ENCODE assay signal across 8 cellular contexts in genomic region chr22:39520054-39520873, GRCh38. TPM values are rescaled to one million over a fixed set of nuclear protein-coding genes. Genes with fewer than 3 reads are reported as not detected.
A peak's percentile ranks its signal among the peaks of the same experiment; 100 is the strongest.
DNase-seq lines count a peak whose midpoint lies in the region; ATAC-seq and TF ChIP-seq lines count a peak whose summit lies in the region.

ATF4 (plus strand) TSS chr22:39520562; CDS start chr22:39521446, 884 bp downstream.

- peak within 1 kb of the TSS; percentile 80 for H3K27ac ChIP-seq in CD8-positive, alpha-beta memory T cell (ENCODE audit: low read depth, low read length)
- peak within 1 kb of the TSS; percentile 99 to 100 for H3K27ac ChIP-seq in lung (ENCODE audit: low read depth in 1 of 2, low read length in 1 of 2)

- no peaks in the 10 kb centered on the region for H3K9me3 ChIP-seq in CD8-positive, alpha-beta memory T cell (ENCODE audit: low read length)
- no peaks in the 10 kb centered on the region for H3K9me3 ChIP-seq in lung (ENCODE audit: control insufficient read depth in 2 of 2, insufficient read depth in 1 of 2, low read length in 1 of 2)

- H3K4me3 Mint-ChIP-seq in CD8-positive, alpha-beta memory T cell, result peak within 1 kb of the TSS; percentile 89 to 99 (median 96)

- no peaks in the 10 kb centered on the region for H3K27me3 ChIP-seq in CD8-positive, alpha-beta memory T cell (ENCODE audit: insufficient read depth, low read length, poor library complexity, severe bottlenecking)
- no peaks in the 10 kb centered on the region for H3K27me3 ChIP-seq in lung (ENCODE audit: control insufficient read depth, insufficient read depth)

- POLR2A ChIA-PET in CD8-positive, alpha-beta memory T cell (lab: Charles Lee), result interaction anchor here (0.5 to 2.2 kb wide), 23 partner anchors 8 to 1268 kb away, joined by 3 to 33 read pairs (median 4); partner anchors contain the start of genes MIEF1, RPL3, RPS19BP1 and TAB1

- TF ChIP-seq CTCF in lung (IDR thresholded peaks at IDR 0.05; ENCODE audit: control extremely low read depth, extremely low read depth), result no peak

- peak; percentile 94 to 99 (median 96) for DNase-seq in CD8-positive, alpha-beta memory T cell
- DNase-seq in HS-5 (ENCODE audit: low read depth) (peak; percentile 99), lung (ENCODE audit: low spot score) (peak; percentile 97)
- peak; percentile 90 for DNase-seq in NK-92 treated with Interleukin-12 subunit alpha and Interleukin-12 subunit beta, amount 100 ng/mL, for 24 hours (lab: John Stamatoyannopoulos, UW)
- DNase-seq in activated CD8-positive, alpha-beta memory T cell treated with anti-CD3 and anti-CD28 coated beads for 24 hours, result peak; percentile 98
- DNase-seq in effector CD4-positive, alpha-beta T cell, result peak; percentile 95
- DNase-seq in stimulated activated CD4-positive, alpha-beta T cell treated with anti-CD3 and anti-CD28 coated beads, TNF-alpha, amount 100 ng/mL, for 4 hours (ENCODE audit: low read depth in 3 of 3), result peak; percentile 88 to 94 (median 93)

- peaks cover 47 to 56% (median 51%) of the 10 kb centered on the region in 3 donors for H3K4me1 Mint-ChIP-seq in CD8-positive, alpha-beta memory T cell

- H3K27ac Mint-ChIP-seq in CD8-positive, alpha-beta memory T cell, result peak within 1 kb of the TSS; percentile 95 to 100 (median 98)

- H3K9me3 Mint-ChIP-seq in CD8-positive, alpha-beta memory T cell, result peaks cover 0 to 4% (median 3%) of the 10 kb centered on the region in 5 donors

- peaks cover 0 to 14% of the 10 kb centered on the region in 2 donors for H3K27me3 Mint-ChIP-seq in CD8-positive, alpha-beta memory T cell

- CTCF ChIA-PET in CD8-positive, alpha-beta memory T cell (lab: Charles Lee), result interaction anchor here (0.7 to 3.1 kb wide), 12 partner anchors 8 to 524 kb away, joined by 3 to 31 read pairs (median 4); partner anchors contain the start of genes RPL3, RPS19BP1 and TAB1

- WGBS in lung, 2 donors, result 0% methylated on average over 63 to 74 of the region's 74 CpGs

- H3K4me3 ChIP-seq in CD8-positive, alpha-beta memory T cell (ENCODE audit: low read length), result peak within 1 kb of the TSS; percentile 90
- peak within 1 kb of the TSS; percentile 97 for H3K4me3 ChIP-seq in lung

- H3K36me3 Mint-ChIP-seq in CD8-positive, alpha-beta memory T cell, result peaks cover 5 to 68% (median 17%) of the 10 kb centered on the region in 3 donors

- H3K36me3 ChIP-seq in CD8-positive, alpha-beta memory T cell (ENCODE audit: insufficient read depth, low read length), result peaks cover 40% of the 10 kb centered on the region
- H3K36me3 ChIP-seq in lung (ENCODE audit: control insufficient read depth in 2 of 2, insufficient read depth in 2 of 2, low read length in 2 of 2), result peaks cover 6 to 32% of the 10 kb centered on the region in 2 donors

- peaks cover 39% of the 10 kb centered on the region for H3K4me1 ChIP-seq in CD8-positive, alpha-beta memory T cell (ENCODE audit: insufficient read depth, low read length)
- peaks cover 0 to 3% of the 10 kb centered on the region in 2 donors for H3K4me1 ChIP-seq in lung (ENCODE audit: control insufficient read depth in 2 of 2, insufficient read depth in 2 of 2, low read length in 2 of 2)

- ATAC-seq in GM19468 (IDR thresholded peaks at IDR 0.05; ENCODE audit: extremely low read depth, unreplicated experiment) (peak; percentile 50), lung (ENCODE audit: insufficient read depth, low FRiP score) (peak; percentile 89)

RNA-seq across cellular contexts. Expression of gene ATF4, which starts in this region (rescaled TPM):
- total RNA-seq in CD8-positive, alpha-beta memory T cell, result 100 to 1,000 TPM; 757 to 758 TPM
- polyA plus RNA-seq in CD8-positive, alpha-beta memory T cell, result 103 TPM
- total RNA-seq in lung, result 100 to 1,000 TPM; 179 to 390 TPM
- polyA plus RNA-seq in lung, result 100 to 1,000 TPM; 431 to 882 TPM

Comparison
In these comparisons a context has a peak if more than half of its experiments do, and no peak if none do; other contexts are left out.
1. Peak in every context shown above with its lines: DNase-seq, ATAC-seq, H3K4me3 ChIP-seq and H3K27ac ChIP-seq.